ENCODE assay signal across 33 cellular contexts in the genomic region with DNA sequence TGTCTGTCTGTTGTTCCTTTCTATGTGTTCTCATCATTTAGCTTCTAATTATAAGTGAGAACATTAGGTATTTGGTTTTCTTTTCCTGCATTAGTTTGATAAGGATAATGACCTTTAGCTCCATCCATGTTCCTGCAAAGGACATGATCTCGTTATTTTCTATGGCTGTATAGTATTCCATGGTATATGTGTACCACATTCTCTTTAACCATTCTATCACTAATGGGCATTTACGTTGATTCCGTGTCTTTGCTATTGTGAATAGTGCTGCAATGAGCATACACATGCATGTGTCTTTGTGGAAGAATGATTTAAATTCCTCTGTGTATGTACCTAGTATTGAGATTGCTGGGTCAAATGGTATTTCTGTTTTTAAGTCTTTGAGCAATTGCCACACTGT.
"Had no signal": no experiment of that assay in that cellular context is flagged by ENCODE, and none has a peak within 500 bp of the region (broad histone marks: within the 10 kb centered on the region; RNA-seq: fewer than 3 reads in every experiment).

No MANE protein-coding gene starts in this region.

- H3K4me1 ChIP-seq: adrenal gland, ascending aorta, body of pancreas, breast epithelium had no signal

- FAIRE-seq: astrocyte, bronchial epithelial cell had no signal

- H3K36me3 ChIP-seq: adrenal gland, ascending aorta, brain microvascular endothelial cell, breast epithelium, cardiac muscle cell had no signal

- H3K27me3 ChIP-seq: adrenal gland, ascending aorta, body of pancreas, brain microvascular endothelial cell, breast epithelium, cardiac muscle cell had no signal

- H3K27ac ChIP-seq: adrenal gland, ascending aorta, body of pancreas, brain microvascular endothelial cell, breast epithelium, cardiac muscle cell had no signal

- H3K9me3 ChIP-seq: adrenal gland, ascending aorta, body of pancreas had no signal

- DNase-seq: activated effector memory CD4-positive, alpha-beta T cell treated with anti-CD3 and anti-CD28 coated beads, Interleukin-2, amount 50 U/mL, for 16 hours; activated effector memory CD4-positive, alpha-beta T cell treated with Interleukin-2 at 50 U/mL for 16 hours; activated gamma-delta T cell; activated gamma-delta T cell treated with Interleukin-2 at 50 U/mL for 16 hours; activated naive CD4-positive, alpha-beta T cell; activated naive CD4-positive, alpha-beta T cell treated with anti-CD3 and anti-CD28 coated beads for 36 hours; activated naive CD4-positive, alpha-beta T cell treated with anti-CD3 and anti-CD28 coated beads, Interleukin-2, amount 10 ng/mL, durations not matched to agents 7 days and 5 days; activated naive CD4-positive, alpha-beta T cell treated with anti-CD3 and anti-CD28 coated beads, Interleukin-2, amount 50 U/mL, for 16 hours; activated naive CD4-positive, alpha-beta T cell treated with Interleukin-2 at 50 U/mL for 16 hours; activated naive CD8-positive, alpha-beta T cell treated with anti-CD3 and anti-CD28 coated beads for 36 hours; activated naive CD8-positive, alpha-beta T cell treated with anti-CD3 and anti-CD28 coated beads, Interleukin-2, amount 10 ng/mL, durations not matched to agents 7 days and 5 days; activated naive CD8-positive, alpha-beta T cell treated with anti-CD3 and anti-CD28 coated beads, Interleukin-2, amount 50 U/mL, for 24 hours; activated T-cell treated with anti-CD3 and anti-CD28 coated beads, Interleukin-2, amount 50 U/mL, for 24 hours; activated T-cell treated with anti-CD3 and anti-CD28 coated beads, Interleukin-2, amount 50 U/mL, for 4 hours; activated T-cell treated with anti-CD3 and anti-CD28 coated beads, Interleukin-2, amount 50 U/mL, for 48 hours; activated T-cell treated with anti-CD3 and anti-CD28 coated beads, Interleukin-2, amount 50 U/mL, for 72 hours; adrenal gland; amniotic stem cell; amygdala; anterior cingulate cortex; aorta; body of pancreas; brain microvascular endothelial cell; caudate nucleus; central memory CD4-positive, alpha-beta T cell; cerebellar nuclear complex had no signal

- H3K4me3 ChIP-seq: adrenal gland, ascending aorta, body of pancreas, breast epithelium, cardiac muscle cell had no signal

- ATAC-seq: activated naive CD4-positive, alpha-beta T cell treated with anti-CD3 and anti-CD28 coated beads, Interleukin-2, amount 50 U/mL, for 72 hours; activated naive CD8-positive, alpha-beta T cell treated with anti-CD3 and anti-CD28 coated beads, Interleukin-2, amount 50 U/mL, for 24 hours; activated T-cell treated with anti-CD3 and anti-CD28 coated beads, Interleukin-2, amount 50 U/mL, for 4 hours; activated T-cell treated with anti-CD3 and anti-CD28 coated beads, Interleukin-2, amount 50 U/mL, for 72 hours; activated T-helper 17 cell treated with anti-CD3 and anti-CD28 coated beads, Interleukin-2, amount 50 U/mL, for 72 hours; body of pancreas had no signal
